8 cellular contexts compared by ENCODE assay signal in the genomic region with DNA sequence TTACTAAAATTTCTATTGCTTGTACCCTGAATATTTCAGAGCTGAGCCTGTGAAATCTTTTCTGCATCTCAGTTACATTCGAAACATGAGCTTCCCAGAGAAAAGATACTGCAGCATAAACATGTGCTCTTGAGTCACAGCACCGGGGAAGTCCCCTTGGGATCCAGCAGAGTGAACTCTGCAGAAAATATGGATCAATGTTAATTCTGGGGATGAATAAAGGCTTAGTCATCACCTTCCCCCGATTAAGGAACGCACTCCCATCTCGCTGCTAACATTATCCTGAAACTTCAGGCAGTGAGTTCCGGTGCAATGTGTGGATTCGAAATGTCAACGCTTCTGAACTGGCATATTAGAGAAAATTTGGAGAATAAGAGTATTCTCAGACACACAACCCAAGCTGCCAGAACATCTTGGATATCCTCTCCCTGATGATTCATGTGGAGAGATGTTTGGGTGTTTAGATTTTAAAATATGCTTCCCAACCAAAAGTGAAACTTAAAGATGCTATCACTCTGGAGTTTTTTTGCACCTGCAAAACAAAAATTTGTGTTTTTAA.
DNase-seq lines count a peak whose midpoint lies in the region; ATAC-seq lines count a peak whose summit lies in the region.

No MANE protein-coding gene starts in this region.

- peaks cover 89% of the 10 kb centered on the region for H3K4me1 Mint-ChIP-seq in activated naive CD4-positive, alpha-beta T cell treated with anti-CD3 and anti-CD28 coated beads, Interleukin-2, amount 10 ng/mL, durations not matched to agents 7 days and 5 days
- peaks cover 62% of the 10 kb centered on the region for H3K4me1 Mint-ChIP-seq in activated naive CD8-positive, alpha-beta T cell treated with anti-CD3 and anti-CD28 coated beads for 36 hours
- peaks cover 53 to 67% of the 10 kb centered on the region in 2 donors for H3K4me1 Mint-ChIP-seq in immature natural killer cell

- H3K36me3 Mint-ChIP-seq in activated naive CD4-positive, alpha-beta T cell treated with anti-CD3 and anti-CD28 coated beads, Interleukin-2, amount 10 ng/mL, durations not matched to agents 7 days and 5 days, result peaks cover 65% of the 10 kb centered on the region
- peaks cover 48% of the 10 kb centered on the region for H3K36me3 Mint-ChIP-seq in activated naive CD8-positive, alpha-beta T cell treated with anti-CD3 and anti-CD28 coated beads for 36 hours
- H3K36me3 Mint-ChIP-seq in immature natural killer cell, result peaks cover 11 to 23% (median 23%) of the 10 kb centered on the region in 3 donors

- ATAC-seq in GM21619 (IDR thresholded peaks at IDR 0.05; ENCODE audit: unreplicated experiment), result no peak

- H3K27me3 Mint-ChIP-seq in activated naive CD4-positive, alpha-beta T cell treated with anti-CD3 and anti-CD28 coated beads, Interleukin-2, amount 10 ng/mL, durations not matched to agents 7 days and 5 days, result no peaks in the 10 kb centered on the region
- no peaks in the 10 kb centered on the region for H3K27me3 Mint-ChIP-seq in activated naive CD8-positive, alpha-beta T cell treated with anti-CD3 and anti-CD28 coated beads for 36 hours
- peaks cover 0 to 7% (median 0%) of the 10 kb centered on the region in 3 donors for H3K27me3 Mint-ChIP-seq in immature natural killer cell (ENCODE audit: low read depth in 3 of 3)

- CTCF ChIA-PET in activated naive CD4-positive, alpha-beta T cell treated with anti-CD3 and anti-CD28 coated beads, Interleukin-2, amount 10 ng/mL, durations not matched to agents 7 days and 5 days (lab: Charles Lee), result interaction anchor here (1.2 to 2.2 kb wide), 3 partner anchors 12 to 114 kb away, joined by 3 to 6 read pairs (median 4); no protein-coding TSS in a partner anchor

- H3K27ac Mint-ChIP-seq in activated naive CD4-positive, alpha-beta T cell treated with anti-CD3 and anti-CD28 coated beads, Interleukin-2, amount 10 ng/mL, durations not matched to agents 7 days and 5 days, result peak overlapping the region; percentile 70
- peak overlapping the region; percentile 81 for H3K27ac Mint-ChIP-seq in activated naive CD8-positive, alpha-beta T cell treated with anti-CD3 and anti-CD28 coated beads for 36 hours
- H3K27ac Mint-ChIP-seq in immature natural killer cell, result peak overlapping the region in 3 of 6 donors; percentile 64 to 81 (median 76)

- H3K4me3 Mint-ChIP-seq in activated naive CD4-positive, alpha-beta T cell treated with anti-CD3 and anti-CD28 coated beads, Interleukin-2, amount 10 ng/mL, durations not matched to agents 7 days and 5 days, result peak overlapping the region; percentile 47
- H3K4me3 Mint-ChIP-seq in activated naive CD8-positive, alpha-beta T cell treated with anti-CD3 and anti-CD28 coated beads for 36 hours, result peak overlapping the region; percentile 41
- H3K4me3 Mint-ChIP-seq in immature natural killer cell, result peak overlapping the region; percentile 65 to 78 (median 70)

- peaks cover 6% of the 10 kb centered on the region for H3K9me3 Mint-ChIP-seq in activated naive CD4-positive, alpha-beta T cell treated with anti-CD3 and anti-CD28 coated beads, Interleukin-2, amount 10 ng/mL, durations not matched to agents 7 days and 5 days
- H3K9me3 Mint-ChIP-seq in activated naive CD8-positive, alpha-beta T cell treated with anti-CD3 and anti-CD28 coated beads for 36 hours, result peaks cover 5% of the 10 kb centered on the region
- no peaks in the 10 kb centered on the region for H3K9me3 Mint-ChIP-seq in immature natural killer cell

- DNase-seq in activated naive CD4-positive, alpha-beta T cell treated with anti-CD3 and anti-CD28 coated beads, Interleukin-2, amount 10 ng/mL, durations not matched to agents 7 days and 5 days, result no peak
- no peak for DNase-seq in activated naive CD4-positive, alpha-beta T cell (lab: John Stamatoyannopoulos, UW)
- DNase-seq in activated naive CD8-positive, alpha-beta T cell treated with anti-CD3 and anti-CD28 coated beads for 36 hours, result no peak
- no peak for DNase-seq in immature natural killer cell
- peak; percentile 96 for DNase-seq in stromal cell of bone marrow (ENCODE audit: low read depth)
- DNase-seq in GM19238 (ENCODE audit: insufficient read length, low spot score), result no peak
- no peak for DNase-seq in cerebellar nuclear complex (lab: John Stamatoyannopoulos, UW)
